Comparison of ENCODE assay signal across 14 cellular contexts in the genomic region with DNA sequence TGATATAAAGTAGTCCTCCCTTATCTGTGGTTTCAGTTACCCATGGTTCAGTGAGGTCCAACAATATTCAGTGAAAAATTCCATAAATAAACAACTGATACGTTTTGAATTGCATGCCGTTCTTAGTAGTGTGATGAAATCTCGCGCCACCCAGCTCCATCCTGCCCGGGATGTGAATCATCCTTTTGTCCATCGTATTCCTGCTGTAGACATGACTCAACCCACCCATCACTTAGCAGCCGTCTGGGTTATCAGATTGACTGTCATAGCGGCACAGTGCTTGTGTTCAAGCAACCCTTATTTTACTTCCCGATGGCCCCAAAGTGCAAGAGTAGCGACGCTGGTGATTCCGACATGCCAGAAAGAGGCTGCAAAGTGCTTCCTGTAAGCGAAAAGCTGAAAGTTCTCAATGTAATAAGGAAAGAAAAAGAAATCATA. TPM values are rescaled to one million over a fixed set of nuclear protein-coding genes. Genes with fewer than 3 reads are reported as not detected.
DNase-seq lines count a peak whose midpoint lies in the region; ATAC-seq and TF ChIP-seq lines count a peak whose summit lies in the region.
"Had no signal": no experiment of that assay in that cellular context is flagged by ENCODE, and none has a peak within 500 bp of the region (broad histone marks: within the 10 kb centered on the region; RNA-seq: fewer than 3 reads in every experiment).

No MANE protein-coding gene starts in this region.

- peak; percentile 69 for DNase-seq in AG09309 (ENCODE audit: low read depth)
- peak; percentile 89 for DNase-seq in LHCN-M2 (ENCODE audit: low read depth)
- DNase-seq in amniotic epithelial cell (ENCODE audit: low read depth) = peak; percentile 99
- DNase-seq in hepatic stellate cell (ENCODE audit: low spot score) = peak; percentile 76
- DNase-seq in activated T-cell treated with anti-CD3 and anti-CD28 coated beads for 4 hours = no peak
- no peak for DNase-seq in NCI-H526 treated with DMSO at 0.1 percent for 48 hours (lab: John Stamatoyannopoulos, UW)
- DNase-seq: activated CD4-positive, alpha-beta T cell treated with anti-CD3 and anti-CD28 coated beads, Interleukin-2, amount 50 U/mL, for 4 hours; CD4-positive, alpha-beta T cell; effector memory CD8-positive, alpha-beta T cell; left colon; NCI-H2171 treated with DMSO at 0.1 percent for 48 hours had no signal

- no peak for TF ChIP-seq CTCF in AG09309 (IDR thresholded peaks at IDR 0.05; ENCODE audit: control insufficient read depth, insufficient read depth, low read depth, low read length, missing control alignments)

- no peak for ATAC-seq in GM18520 (IDR thresholded peaks at IDR 0.05; ENCODE audit: unreplicated experiment)
- no peak for ATAC-seq in GM19467 (IDR thresholded peaks at IDR 0.05; ENCODE audit: unreplicated experiment)
- ATAC-seq: effector memory CD8-positive, alpha-beta T cell; left colon had no signal

- no peak overlapping the region for H3K4me3 ChIP-seq in AG09309 (ENCODE audit: control insufficient read depth, low read depth, low read length)
- H3K4me3 ChIP-seq: SK-N-MC had no signal

RNA-seq across cellular contexts. Expression of gene MEX3B, which starts 48.0 kb away (rescaled TPM):
- 7.2 and 9.8 TPM in 2 replicates for total RNA-seq in LHCN-M2 (2014; rRNA removed)
- 6.9 TPM for polyA plus RNA-seq in LHCN-M2 (2012)

Comparison
In these comparisons a context has a peak if more than half of its experiments do, and no peak if none do; other contexts are left out.
1. DNase-seq: peak in AG09309 (single experiment), LHCN-M2 (single experiment), amniotic epithelial cell (single experiment) and hepatic stellate cell (single experiment); none in activated T-cell treated with anti-CD3 and anti-CD28 coated beads for 4 hours (single experiment) and NCI-H526 treated with DMSO at 0.1 percent for 48 hours (single experiment).